ENCODE assay signal across 8 cellular contexts in genomic region chr17:45293413-45294211, GRCh38. TPM values are rescaled to one million over a fixed set of nuclear protein-coding genes. Genes with fewer than 3 reads are reported as not detected.
DNase-seq lines count a peak whose midpoint lies in the region; ATAC-seq and TF ChIP-seq lines count a peak whose summit lies in the region.

No MANE protein-coding gene starts in this region.

- no peaks in the 10 kb centered on the region for H3K36me3 ChIP-seq in cardiac muscle cell
- no peaks in the 10 kb centered on the region for H3K36me3 ChIP-seq in ovary

- intact Hi-C loops in ovary (cut with DNase I) = no loop called here

- H3K27ac ChIP-seq in cardiac muscle cell (peak overlapping the region; percentile 74), ovary (peak overlapping the region in 1 of 2 donors; percentile 56)

- POLR2A ChIA-PET in activated naive CD8-positive, alpha-beta T cell treated with anti-CD3 and anti-CD28 coated beads, Interleukin-2, amount 10 ng/mL, durations not matched to agents 7 days and 5 days (lab: Charles Lee) = interaction anchor here (1.7 kb wide), 1 partner anchor 45 kb away, joined by 5 read pairs; no protein-coding TSS in a partner anchor

- H3K9me3 ChIP-seq in cardiac muscle cell (ENCODE audit: low read depth) = no peaks in the 10 kb centered on the region
- H3K9me3 ChIP-seq in ovary = no peaks in the 10 kb centered on the region

- no peak for TF ChIP-seq POLR2A in ovary (IDR thresholded peaks at IDR 0.05)

- no peaks in the 10 kb centered on the region for H3K27me3 Mint-ChIP-seq in activated naive CD8-positive, alpha-beta T cell treated with anti-CD3 and anti-CD28 coated beads, Interleukin-2, amount 10 ng/mL, durations not matched to agents 7 days and 5 days

- H3K4me1 ChIP-seq in cardiac muscle cell (ENCODE audit: low read depth) (peaks cover 55% of the 10 kb centered on the region), ovary (ENCODE audit: insufficient read depth) (peaks cover 44% of the 10 kb centered on the region)

- TF ChIP-seq CTCF in cardiac muscle cell (IDR thresholded peaks at IDR 0.05; ENCODE audit: low read depth, low read length) (no peak), ovary (IDR thresholded peaks at IDR 0.05) (no peak)

- peaks cover 27% of the 10 kb centered on the region for H3K36me3 Mint-ChIP-seq in activated naive CD8-positive, alpha-beta T cell treated with anti-CD3 and anti-CD28 coated beads, Interleukin-2, amount 10 ng/mL, durations not matched to agents 7 days and 5 days

- H3K4me1 Mint-ChIP-seq in activated naive CD8-positive, alpha-beta T cell treated with anti-CD3 and anti-CD28 coated beads, Interleukin-2, amount 10 ng/mL, durations not matched to agents 7 days and 5 days = peaks cover 63% of the 10 kb centered on the region

- DNase-seq in DMS 273 treated with DMSO at 0.1 percent for 48 hours (lab: John Stamatoyannopoulos, UW) (peak; percentile 83), LoVo (ENCODE audit: low spot score) (peak; percentile 62), cardiac muscle cell (ENCODE audit: low read depth in 1 of 2, low spot score in 1 of 2) (peak; percentile 68 to 90), ovary (peak; percentile 79 to 87 (median 79)), NCI-H2227 treated with DMSO at 0.1 percent for 48 hours (lab: John Stamatoyannopoulos, UW) (no peak)
- no peak for DNase-seq in activated naive CD8-positive, alpha-beta T cell treated with anti-CD3 and anti-CD28 coated beads, Interleukin-2, amount 10 ng/mL, durations not matched to agents 7 days and 5 days

- TF ChIP-seq EP300 in ovary (IDR thresholded peaks at IDR 0.05) = no peak

- ATAC-seq in activated naive CD8-positive, alpha-beta T cell treated with anti-CD3 and anti-CD28 coated beads, Interleukin-2, amount 10 ng/mL, durations not matched to agents 7 days and 5 days (ENCODE audit: low read depth) = no peak
- ATAC-seq in GM18873 (IDR thresholded peaks at IDR 0.05; ENCODE audit: low FRiP score, unreplicated experiment) (no peak), HG03442 (IDR thresholded peaks at IDR 0.05; ENCODE audit: unreplicated experiment) (no peak)

- H3K4me3 ChIP-seq in cardiac muscle cell (no peak overlapping the region), ovary (no peak overlapping the region)

- H3K27ac Mint-ChIP-seq in activated naive CD8-positive, alpha-beta T cell treated with anti-CD3 and anti-CD28 coated beads, Interleukin-2, amount 10 ng/mL, durations not matched to agents 7 days and 5 days = peak overlapping the region; percentile 71

- H3K27me3 ChIP-seq in cardiac muscle cell (no peaks in the 10 kb centered on the region), ovary (no peaks in the 10 kb centered on the region)

- WGBS in ovary, 3 donors = 28 to 33% (median 29%) methylated on average over 9 to 10 of the region's 10 CpGs

- H3K9me3 Mint-ChIP-seq in activated naive CD8-positive, alpha-beta T cell treated with anti-CD3 and anti-CD28 coated beads, Interleukin-2, amount 10 ng/mL, durations not matched to agents 7 days and 5 days = no peaks in the 10 kb centered on the region

- no peak overlapping the region for H3K4me3 Mint-ChIP-seq in activated naive CD8-positive, alpha-beta T cell treated with anti-CD3 and anti-CD28 coated beads, Interleukin-2, amount 10 ng/mL, durations not matched to agents 7 days and 5 days

RNA-seq across cellular contexts. Expression of gene MAP3K14, which starts 23.2 kb away (rescaled TPM):
- 10 to 100 TPM; 25.9 to 33.7 TPM for total RNA-seq in activated naive CD8-positive, alpha-beta T cell treated with anti-CD3 and anti-CD28 coated beads, Interleukin-2, amount 10 ng/mL, durations not matched to agents 7 days and 5 days
- total RNA-seq in cardiac muscle cell (2.9 and 3.6 TPM in 2 replicates), ovary (10 to 100 TPM in 6 of 7 donors, 1 to 10 TPM in 1; 4.1 to 19.8 (median 13.0) TPM)
- polyA plus RNA-seq in cardiac muscle cell (1.3 and 3.7 TPM in 2 replicates), ovary (1 to 10 TPM; 2.4 to 7.0 TPM)

RNA-seq across cellular contexts. Expression of gene SPATA32, which starts 31.7 kb away (rescaled TPM):
- total RNA-seq in activated naive CD8-positive, alpha-beta T cell treated with anti-CD3 and anti-CD28 coated beads, Interleukin-2, amount 10 ng/mL, durations not matched to agents 7 days and 5 days = under 1 TPM; 0.53 to 0.65 TPM
- 0.45 TPM in 1 of 2 replicates, not detected in the other for total RNA-seq in cardiac muscle cell
- not detected in 2 replicates for polyA plus RNA-seq in cardiac muscle cell
- total RNA-seq in ovary = under 1 TPM in 1 of 7 donors, not detected in 6; 0.12 TPM
- not detected for polyA plus RNA-seq in ovary

Comparison
In these comparisons a context has a peak if more than half of its experiments do, and no peak if none do; other contexts are left out.
1. DNase-seq: peak in DMS 273 treated with DMSO at 0.1 percent for 48 hours (single experiment), LoVo (single experiment), cardiac muscle cell (2 of 2) and ovary (5 of 5); none in activated naive CD8-positive, alpha-beta T cell treated with anti-CD3 and anti-CD28 coated beads, Interleukin-2, amount 10 ng/mL, durations not matched to agents 7 days and 5 days (single experiment) and NCI-H2227 treated with DMSO at 0.1 percent for 48 hours (single experiment).